In the genomic region with DNA sequence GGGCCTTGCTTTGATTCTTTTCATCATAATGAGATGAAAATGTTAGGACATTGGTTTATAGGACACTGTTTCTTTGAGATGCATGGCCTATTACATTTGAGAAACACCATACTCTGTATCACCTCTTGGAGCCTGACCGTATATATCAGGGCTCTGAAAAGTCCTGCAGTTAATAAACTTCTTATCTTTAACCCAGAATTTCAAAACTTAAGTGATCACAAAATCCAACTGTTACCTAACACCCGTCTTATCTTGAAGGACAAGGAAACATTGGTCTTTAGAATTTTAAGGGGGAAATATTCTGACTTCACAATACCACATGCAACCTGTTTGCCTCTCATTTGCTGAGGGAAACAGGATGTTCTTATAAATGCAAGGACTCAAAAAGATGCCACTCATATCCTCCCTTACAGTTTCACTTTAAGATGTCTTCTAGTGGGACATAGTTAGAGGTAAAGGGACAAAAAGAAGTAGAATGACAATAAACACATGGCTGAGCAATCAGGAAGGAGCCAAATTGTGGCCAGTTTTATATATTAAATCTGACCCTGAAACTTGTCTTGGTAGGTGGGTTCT, we compare ENCODE assay signal across 8 cellular contexts.
DNase-seq lines count a peak whose midpoint lies in the region; ATAC-seq lines count a peak whose summit lies in the region.

No MANE protein-coding gene starts in this region.

- peak; percentile 42 for ATAC-seq in GM18907 (IDR thresholded peaks at IDR 0.05; ENCODE audit: unreplicated experiment)
- ATAC-seq in HG02870 (IDR thresholded peaks at IDR 0.05; ENCODE audit: unreplicated experiment), result peak; percentile 38
- ATAC-seq in GM19328 (IDR thresholded peaks at IDR 0.05; ENCODE audit: unreplicated experiment), result no peak

- H3K27me3 ChIP-seq in skeletal muscle tissue (ENCODE audit: control insufficient read depth in 3 of 3, insufficient read depth in 3 of 3, low read length in 3 of 3), result no peaks in the 10 kb centered on the region

- peak overlapping the region in 1 of 3 donors; percentile 51 for H3K9ac ChIP-seq in skeletal muscle tissue (ENCODE audit: low read depth in 1 of 3, low read length in 3 of 3)

- H3K27me3 Mint-ChIP-seq in activated naive CD8-positive, alpha-beta T cell treated with anti-CD3 and anti-CD28 coated beads for 36 hours, result no peaks in the 10 kb centered on the region

- H3K9me3 ChIP-seq in skeletal muscle tissue (ENCODE audit: control insufficient read depth in 3 of 3, low read length in 3 of 3), result no peaks in the 10 kb centered on the region

- H3K27ac ChIP-seq in skeletal muscle tissue (ENCODE audit: low read depth, low read length), result peak overlapping the region; percentile 52

- peaks cover 76% of the 10 kb centered on the region for H3K4me1 Mint-ChIP-seq in activated naive CD8-positive, alpha-beta T cell treated with anti-CD3 and anti-CD28 coated beads for 36 hours

- H3K27ac Mint-ChIP-seq in activated naive CD8-positive, alpha-beta T cell treated with anti-CD3 and anti-CD28 coated beads for 36 hours, result peak overlapping the region; percentile 85

- no peaks in the 10 kb centered on the region for H3K9me3 Mint-ChIP-seq in activated naive CD8-positive, alpha-beta T cell treated with anti-CD3 and anti-CD28 coated beads for 36 hours

- H3K4me3 ChIP-seq in skeletal muscle tissue (ENCODE audit: low read length in 3 of 3), result no peak overlapping the region

- H3K36me3 Mint-ChIP-seq in activated naive CD8-positive, alpha-beta T cell treated with anti-CD3 and anti-CD28 coated beads for 36 hours, result peaks cover 52% of the 10 kb centered on the region

- peak overlapping the region; percentile 30 for H3K4me3 Mint-ChIP-seq in activated naive CD8-positive, alpha-beta T cell treated with anti-CD3 and anti-CD28 coated beads for 36 hours

- peaks cover 2 to 8% (median 6%) of the 10 kb centered on the region in 3 donors for H3K36me3 ChIP-seq in skeletal muscle tissue (ENCODE audit: control insufficient read depth in 3 of 3, insufficient read depth in 3 of 3, low read length in 3 of 3)

- no peak for DNase-seq in activated naive CD8-positive, alpha-beta T cell treated with anti-CD3 and anti-CD28 coated beads for 36 hours
- DNase-seq in stimulated activated CD4-positive, alpha-beta T cell treated with anti-CD3 and anti-CD28 coated beads, Interleukin-4, amount 100 ng/mL, for 1 hour, result no peak
- DNase-seq in activated effector memory CD4-positive, alpha-beta T cell treated with anti-CD3 and anti-CD28 coated beads, Interleukin-2, amount 50 U/mL, for 16 hours, result no peak
- no peak for DNase-seq in NCI-H2107 treated with DMSO at 0.1 percent for 48 hours (lab: John Stamatoyannopoulos, UW; ENCODE audit: unreplicated experiment)

- H3K4me1 ChIP-seq in skeletal muscle tissue (ENCODE audit: control insufficient read depth in 3 of 3, insufficient read depth in 3 of 3, low read length in 3 of 3), result peaks cover 26 to 38% (median 36%) of the 10 kb centered on the region in 3 donors
